8 cellular contexts compared by ENCODE assay signal in genomic region chr11:57667065-57667714, GRCh38. TPM values are rescaled to one million over a fixed set of nuclear protein-coding genes. Genes with fewer than 3 reads are reported as not detected.
DNase-seq lines count a peak whose midpoint lies in the region; ATAC-seq, FAIRE-seq and TF ChIP-seq lines count a peak whose summit lies in the region.

No MANE protein-coding gene starts in this region.

- CTCF ChIA-PET in RWPE1 (lab: Yijun Ruan, JAX) = interaction anchor here (0.6 kb wide), 1 partner anchor 99 kb away, joined by 3 read pairs; the partner anchor contains the start of gene UBE2L6

- peaks cover 39 to 41% of the 10 kb centered on the region in 2 donors for H3K4me1 Mint-ChIP-seq in natural killer cell treated with Interleukin-12 subunit alpha and Interleukin-12 subunit beta and Interleukin-15 and Interleukin-18, amount 100 ng/mL, for 72 hours (ENCODE audit: low read depth in 2 of 2)

- peak overlapping the region; percentile 99 for H3K27ac ChIP-seq in RWPE1

- peak overlapping the region; percentile 99 for H3K27ac Mint-ChIP-seq in natural killer cell treated with Interleukin-12 subunit alpha and Interleukin-12 subunit beta and Interleukin-15 and Interleukin-18, amount 100 ng/mL, for 72 hours

- H3K27me3 Mint-ChIP-seq in natural killer cell treated with Interleukin-12 subunit alpha and Interleukin-12 subunit beta and Interleukin-15 and Interleukin-18, amount 100 ng/mL, for 72 hours = no peaks in the 10 kb centered on the region

- peak overlapping the region; percentile 64 for H3K4me3 ChIP-seq in fibroblast of pulmonary artery (replicated peaks; ENCODE audit: low read depth, low read length)

- peak; percentile 33 for FAIRE-seq in H54 (lab: Jason Lieb, UNC)

- DNase-seq in ELF-1 (ENCODE audit: low read depth, low spot score) (peak; percentile 99), H54 (ENCODE audit: insufficient read length, low spot score) (peak; percentile 80), LoVo (ENCODE audit: low spot score) (peak; percentile 97), RWPE1 (ENCODE audit: low spot score) (peak; percentile 95), fibroblast of pulmonary artery (ENCODE audit: low read depth) (peak; percentile 100)
- DNase-seq in activated effector memory CD4-positive, alpha-beta T cell treated with Interleukin-2 at 50 U/mL for 16 hours = peak; percentile 85
- peak; percentile 98 for DNase-seq in natural killer cell treated with Interleukin-12 subunit alpha and Interleukin-12 subunit beta and Interleukin-15 and Interleukin-18, amount 100 ng/mL, for 72 hours (ENCODE audit: low spot score)
- peak; percentile 93 for DNase-seq in stimulated activated naive CD4-positive, alpha-beta T cell treated with Interleukin-2 at 50 U/mL for 16 hours (lab: John Stamatoyannopoulos, UW)

- H3K36me3 Mint-ChIP-seq in natural killer cell treated with Interleukin-12 subunit alpha and Interleukin-12 subunit beta and Interleukin-15 and Interleukin-18, amount 100 ng/mL, for 72 hours = peaks cover 21% of the 10 kb centered on the region

- no peaks in the 10 kb centered on the region for H3K9me3 Mint-ChIP-seq in natural killer cell treated with Interleukin-12 subunit alpha and Interleukin-12 subunit beta and Interleukin-15 and Interleukin-18, amount 100 ng/mL, for 72 hours

- TF ChIP-seq POLR2A in H54 (IDR thresholded peaks at IDR 0.05; ENCODE audit: low read depth, low read length) = peak; percentile 48; the same call in 1 of the 2 replicates

- TF ChIP-seq CTCF in RWPE1 (conservative IDR thresholded peaks at IDR 0.05; ENCODE audit: low read depth) = no peak
- TF ChIP-seq CTCF in fibroblast of pulmonary artery (IDR thresholded peaks at IDR 0.05; ENCODE audit: low read length, missing control alignments) = no peak

- POLR2A ChIA-PET in RWPE1 (lab: Yijun Ruan, JAX; ENCODE audit: low non-redundant PET) = interaction anchor here (0.7 kb wide), 2 partner anchors 14 to 355 kb away, joined by 5 to 7 read pairs; no protein-coding TSS in a partner anchor

- ATAC-seq in natural killer cell treated with Interleukin-12 subunit alpha and Interleukin-12 subunit beta and Interleukin-15 and Interleukin-18, amount 100 ng/mL, for 72 hours = peak; percentile 83 to 87

- H3K4me3 Mint-ChIP-seq in natural killer cell treated with Interleukin-12 subunit alpha and Interleukin-12 subunit beta and Interleukin-15 and Interleukin-18, amount 100 ng/mL, for 72 hours = peak overlapping the region; percentile 97

RNA-seq across cellular contexts. Expression of gene ZDHHC5, which starts 0.7 kb away (rescaled TPM):
- 10 to 100 TPM; 66.2 to 91.9 TPM for total RNA-seq in natural killer cell treated with Interleukin-12 subunit alpha and Interleukin-12 subunit beta and Interleukin-15 and Interleukin-18, amount 100 ng/mL, for 72 hours

RNA-seq across cellular contexts. Expression of gene CLP1, which starts 9.6 kb away (rescaled TPM):
- 10 to 100 TPM; 16.5 to 23.0 TPM for total RNA-seq in natural killer cell treated with Interleukin-12 subunit alpha and Interleukin-12 subunit beta and Interleukin-15 and Interleukin-18, amount 100 ng/mL, for 72 hours

RNA-seq across cellular contexts. Expression of gene YPEL4, which starts 17.5 kb away (rescaled TPM):
- total RNA-seq in natural killer cell treated with Interleukin-12 subunit alpha and Interleukin-12 subunit beta and Interleukin-15 and Interleukin-18, amount 100 ng/mL, for 72 hours = not detected

RNA-seq across cellular contexts. Expression of gene MED19, which starts 44.8 kb away (rescaled TPM):
- total RNA-seq in natural killer cell treated with Interleukin-12 subunit alpha and Interleukin-12 subunit beta and Interleukin-15 and Interleukin-18, amount 100 ng/mL, for 72 hours = 10 to 100 TPM in 1 of 2 donors, 1 to 10 TPM in 1; 7.0 to 17.0 TPM

RNA-seq across cellular contexts. Expression of gene TMX2, which starts 45.2 kb away (rescaled TPM):
- total RNA-seq in natural killer cell treated with Interleukin-12 subunit alpha and Interleukin-12 subunit beta and Interleukin-15 and Interleukin-18, amount 100 ng/mL, for 72 hours = 10 to 100 TPM; 77.3 to 96.9 TPM

Comparison
In these comparisons a context has a peak if more than half of its experiments do, and no peak if none do; other contexts are left out.
1. Peak in every context shown above with its lines: DNase-seq, ATAC-seq, H3K4me3 ChIP-seq and H3K27ac ChIP-seq.